8 cellular contexts compared by ENCODE assay signal in genomic region chr6:144215932-144216667, GRCh38.
DNase-seq lines count a peak whose midpoint lies in the region; ATAC-seq and TF ChIP-seq lines count a peak whose summit lies in the region.

No MANE protein-coding gene starts in this region.

- no peaks in the 10 kb centered on the region for H3K79me2 ChIP-seq in osteoblast (ENCODE audit: insufficient read depth, low read length)

- H3K27ac Mint-ChIP-seq in activated naive CD8-positive, alpha-beta T cell treated with anti-CD3 and anti-CD28 coated beads for 36 hours: peak overlapping the region; percentile 99
- H3K27ac Mint-ChIP-seq in glutamatergic neuron (ENCODE audit: unreplicated experiment): peak overlapping the region; percentile 96

- peak; percentile 76 for TF ChIP-seq CTCF in GM12872 (IDR thresholded peaks at IDR 0.05; ENCODE audit: insufficient read depth, low read depth, low read length)
- TF ChIP-seq CTCF in glutamatergic neuron (IDR thresholded peaks at IDR 0.05; ENCODE audit: partially characterized antibody, unreplicated experiment): peak; percentile 80
- TF ChIP-seq CTCF in osteoblast (IDR thresholded peaks at IDR 0.05; ENCODE audit: extremely low read depth, low read depth, low read length): peak; percentile 56
- TF ChIP-seq CTCF in thoracic aorta (IDR thresholded peaks at IDR 0.05): peak; percentile 75

- H3K4me1 Mint-ChIP-seq in activated naive CD8-positive, alpha-beta T cell treated with anti-CD3 and anti-CD28 coated beads for 36 hours: peaks cover 33% of the 10 kb centered on the region
- H3K4me1 Mint-ChIP-seq in glutamatergic neuron (ENCODE audit: low read depth, unreplicated experiment): peaks cover 5% of the 10 kb centered on the region

- H3K27me3 ChIP-seq in osteoblast (ENCODE audit: insufficient read depth, low read length) (no peaks in the 10 kb centered on the region), thoracic aorta (replicated peaks; ENCODE audit: insufficient read depth) (no peaks in the 10 kb centered on the region)

- no peaks in the 10 kb centered on the region for H3K36me3 ChIP-seq in osteoblast (ENCODE audit: insufficient read depth, low read length)
- H3K36me3 ChIP-seq in thoracic aorta: no peaks in the 10 kb centered on the region

- peak overlapping the region; percentile 81 for H3K4me3 Mint-ChIP-seq in activated naive CD8-positive, alpha-beta T cell treated with anti-CD3 and anti-CD28 coated beads for 36 hours
- H3K4me3 Mint-ChIP-seq in glutamatergic neuron (ENCODE audit: unreplicated experiment): peak overlapping the region; percentile 95

- H3K36me3 Mint-ChIP-seq in activated naive CD8-positive, alpha-beta T cell treated with anti-CD3 and anti-CD28 coated beads for 36 hours: peaks cover 2% of the 10 kb centered on the region
- H3K36me3 Mint-ChIP-seq in glutamatergic neuron (ENCODE audit: unreplicated experiment): peaks cover 4% of the 10 kb centered on the region

- peak overlapping the region; percentile 80 for H3K4me2 ChIP-seq in osteoblast (ENCODE audit: insufficient read depth, low read length)

- H3K9me3 ChIP-seq in osteoblast (ENCODE audit: low read depth, low read length) (peaks cover 5% of the 10 kb centered on the region), thoracic aorta (no peaks in the 10 kb centered on the region)

- DNase-seq in NCI-H1092 treated with DMSO at 0.1 percent for 48 hours (lab: John Stamatoyannopoulos, UW): peak; percentile 83
- peak; percentile 93 for DNase-seq in activated naive CD8-positive, alpha-beta T cell treated with anti-CD3 and anti-CD28 coated beads for 36 hours
- peak; percentile 90 for DNase-seq in glutamatergic neuron
- DNase-seq in osteoblast (ENCODE audit: insufficient read length, low spot score, missing footprints): peak; percentile 98
- DNase-seq in thoracic aorta (ENCODE audit: low spot score): peak; percentile 77

- peak overlapping the region; percentile 81 for H3K27ac ChIP-seq in osteoblast (ENCODE audit: low read depth, low read length)
- peak overlapping the region; percentile 85 to 87 for H3K27ac ChIP-seq in thoracic aorta

- H3K4me3 ChIP-seq in osteoblast (ENCODE audit: insufficient read depth, low read length) (peak overlapping the region; percentile 79), thoracic aorta (peak overlapping the region; percentile 85)

- peak overlapping the region; percentile 97 for H2AFZ ChIP-seq in osteoblast (ENCODE audit: low read length)

- ATAC-seq in HG02642 (IDR thresholded peaks at IDR 0.05; ENCODE audit: poor library complexity, unreplicated experiment) (peak; percentile 92), SK-N-SH treated with all-trans-retinoic acid at 6 μM for 48 hours (peak; percentile 93), thoracic aorta (ENCODE audit: insufficient number of reproducible peaks, low FRiP score, low read depth) (peak; percentile 96)

- H3K27me3 Mint-ChIP-seq in activated naive CD8-positive, alpha-beta T cell treated with anti-CD3 and anti-CD28 coated beads for 36 hours: peaks cover 9% of the 10 kb centered on the region
- peaks cover 21% of the 10 kb centered on the region for H3K27me3 Mint-ChIP-seq in glutamatergic neuron (ENCODE audit: unreplicated experiment)

- H4K20me1 ChIP-seq in osteoblast (ENCODE audit: insufficient read depth, low read length): no peaks in the 10 kb centered on the region

- H3K9me3 Mint-ChIP-seq in activated naive CD8-positive, alpha-beta T cell treated with anti-CD3 and anti-CD28 coated beads for 36 hours: peaks cover 8% of the 10 kb centered on the region
- peaks cover 18% of the 10 kb centered on the region for H3K9me3 Mint-ChIP-seq in glutamatergic neuron (ENCODE audit: unreplicated experiment)

- H3K4me1 ChIP-seq in osteoblast (ENCODE audit: insufficient read depth, low read length) (peaks cover 14% of the 10 kb centered on the region), thoracic aorta (ENCODE audit: control insufficient read depth in 1 of 2, low read depth in 2 of 2) (peaks cover 9 to 12% of the 10 kb centered on the region in 2 donors)

TF ChIP-seq in SK-N-SH treated with all-trans-retinoic acid at 6 μM for 48 hours, 23 proteins besides CTCF, POLR2A, EP300 and RAD21:
- 0 out of 2 replicates have a peak, but pooled peaks have one; percentile 12 for TF ChIP-seq ZNF8 (CRISPR knock-in tag; IDR thresholded peaks at IDR 0.05)
- TF ChIP-seq ARNTL (CRISPR knock-in tag; IDR thresholded peaks at IDR 0.05; ENCODE audit: borderline replicate concordance, low read depth): no peak
- TF ChIP-seq ZFP3 (CRISPR knock-in tag; IDR thresholded peaks at IDR 0.05): no peak
TF ChIP-seq in SK-N-SH treated with all-trans-retinoic acid at 6 μM for 48 hours: peak in this region for 1.

Comparison
In these comparisons a context has a peak if more than half of its experiments do, and no peak if none do; other contexts are left out.
1. Peak in every context shown above with its lines: DNase-seq, ATAC-seq, H3K4me3 ChIP-seq and H3K27ac ChIP-seq.